25 cellular contexts compared by ENCODE assay signal in genomic region chr5:113578091-113578490, GRCh38.
A peak's percentile ranks its signal among the peaks of the same experiment; 100 is the strongest.
DNase-seq lines count a peak whose midpoint lies in the region; ATAC-seq and TF ChIP-seq lines count a peak whose summit lies in the region.
"Had no signal": no experiment of that assay in that cellular context is flagged by ENCODE, and none has a peak within 500 bp of the region (broad histone marks: within the 10 kb centered on the region; RNA-seq: fewer than 3 reads in every experiment).

No MANE protein-coding gene starts in this region.

- no peak overlapping the region for H3K9ac ChIP-seq in HCT116 (ENCODE audit: low read length)
- H3K9ac ChIP-seq: SK-N-SH had no signal

- TF ChIP-seq POLR2A in HCT116 (IDR thresholded peaks at IDR 0.05; ENCODE audit: borderline replicate concordance, extremely low read depth, insufficient read depth, insufficient read length): no peak

- peak; percentile 0 for DNase-seq in HCT116 (ENCODE audit: low read depth, low spot score)
- peak; percentile 24 for DNase-seq in HT1080 (ENCODE audit: low read depth)
- peak; percentile 8 for DNase-seq in amniotic epithelial cell (ENCODE audit: low read depth)
- DNase-seq in foreskin keratinocyte: peak in 1 of 2 donors; percentile 19
- no peak for DNase-seq in left lung
- no peak for DNase-seq in chondrocyte (ENCODE audit: low spot score)
- no peak for DNase-seq in NCI-H774 (lab: John Stamatoyannopoulos, UW)
- DNase-seq: Caco-2; CD8-positive, alpha-beta T cell; DMS79 treated with DMSO at 0.1 percent for 48 hours; GF-D8; GOT3; Karpas-422; MV-4-11; NCI-H1105; NCI-H1436 treated with DMSO at 0.1 percent for 48 hours; NCI-H1930; NCI-H446 treated with DMSO at 0.1 percent for 48 hours; NCI-H526; Peyer's patch; SK-N-SH; SW 1271 had no signal

- H3K4me1 Mint-ChIP-seq in chondrocyte (ENCODE audit: low read depth): peaks cover 8% of the 10 kb centered on the region

- H3K27ac ChIP-seq in HCT116 (ENCODE audit: low read depth, low read length): no peak overlapping the region
- no peak overlapping the region for H3K27ac ChIP-seq in foreskin keratinocyte
- H3K27ac ChIP-seq in left lung: no peak overlapping the region
- H3K27ac ChIP-seq: C4-2B, Peyer's patch had no signal

- TF ChIP-seq CTCF in HCT116 (IDR thresholded peaks at IDR 0.05 in 2 of 3, conservative IDR thresholded peaks at IDR 0.05 in 1 of 3; ENCODE audit: borderline replicate concordance in 1 of 3, insufficient read depth in 1 of 3, low read depth in 2 of 3, low read length in 2 of 3): no peak
- no peak for TF ChIP-seq CTCF in foreskin keratinocyte (conservative IDR thresholded peaks at IDR 0.05)
- TF ChIP-seq CTCF in left lung (IDR thresholded peaks at IDR 0.05): no peak
- TF ChIP-seq CTCF in chondrocyte (IDR thresholded peaks at IDR 0.05): no peak

- no peak overlapping the region for H3K4me2 ChIP-seq in HCT116 (ENCODE audit: low read length)
- H3K4me2 ChIP-seq: SK-N-SH had no signal

- no peak overlapping the region for H2AFZ ChIP-seq in HCT116 (ENCODE audit: low read depth, low read length, poor library complexity, severe bottlenecking)

- H3K9me3 ChIP-seq in HCT116 (ENCODE audit: control insufficient read depth in 1 of 2, insufficient read depth in 1 of 2, low read depth in 1 of 2, low read length in 2 of 2): no peaks in the 10 kb centered on the region
- H3K9me3 ChIP-seq in left lung: no peaks in the 10 kb centered on the region
- H3K9me3 ChIP-seq: Caco-2, HAP-1, Peyer's patch, SK-N-SH had no signal

- H3K9me2 ChIP-seq in HCT116 (ENCODE audit: insufficient read depth): no peaks in the 10 kb centered on the region
- H3K9me2 ChIP-seq: SK-N-SH had no signal

- no peaks in the 10 kb centered on the region for H4K20me1 ChIP-seq in HCT116 (ENCODE audit: insufficient read depth)

- ATAC-seq in HCT116 (peak; percentile 62; the same call in 1 of the 2 replicates), foreskin keratinocyte (peak; percentile 81), left lung (no peak)
- ATAC-seq: CD8-positive, alpha-beta T cell had no signal

- H3K27me3 Mint-ChIP-seq in chondrocyte (ENCODE audit: low read depth): no peaks in the 10 kb centered on the region
- H3K27me3 Mint-ChIP-seq: B cell had no signal

- peaks cover 26% of the 10 kb centered on the region for H3K36me3 Mint-ChIP-seq in chondrocyte (ENCODE audit: low read depth)

- no peaks in the 10 kb centered on the region for H3K79me2 ChIP-seq in HCT116 (ENCODE audit: insufficient read depth, low read length)

- CTCF ChIA-PET in HCT116 (lab: Charles Lee): no interaction called here

- no peak overlapping the region for H3K4me3 Mint-ChIP-seq in chondrocyte (ENCODE audit: unreplicated experiment)
- H3K4me3 Mint-ChIP-seq: B cell; CD8-positive, alpha-beta T cell had no signal

- RAD21 ChIA-PET in HCT116 (lab: Charles Lee; ENCODE audit: low non-redundant PET in 1 of 2, low total read pairs in 2 of 2, uncharacterized antibody in 2 of 2, unreplicated experiment in 2 of 2): no interaction called here

- H3K4me3 ChIP-seq in HCT116 (replicated peaks in 1 of 2; ENCODE audit: low read depth in 1 of 2, low read length in 2 of 2): no peak overlapping the region
- H3K4me3 ChIP-seq in left lung: no peak overlapping the region
- H3K4me3 ChIP-seq: HAP-1, Peyer's patch had no signal

- intact Hi-C loops in HCT116 (cut with micrococcal nuclease) (no loop called here), left lung (cut with DNase I) (no loop called here)

- H3K4me1 ChIP-seq in HCT116 (ENCODE audit: control insufficient read depth in 1 of 2, insufficient read depth in 2 of 2, low read length in 2 of 2) (peaks cover 0 to 3% of the 10 kb centered on the region in 2 experiments; a peak in 1 of 4 replicates), foreskin keratinocyte (peaks cover 11% of the 10 kb centered on the region), left lung (no peaks in the 10 kb centered on the region)
- H3K4me1 ChIP-seq: Caco-2, Peyer's patch had no signal

- no peak for TF ChIP-seq RAD21 in HCT116 (IDR thresholded peaks at IDR 0.05; ENCODE audit: low read depth)

- POLR2A ChIA-PET in HCT116 (lab: Charles Lee): no interaction called here

- H3K36me3 ChIP-seq in HCT116 (ENCODE audit: control insufficient read depth in 1 of 2, insufficient read depth in 2 of 2, low read length in 2 of 2) (peaks cover 3 to 7% of the 10 kb centered on the region in 2 experiments; a peak in 2 of 4 replicates), left lung (peaks cover 0 to 34% of the 10 kb centered on the region in 2 donors)
- H3K36me3 ChIP-seq: HAP-1 had no signal

- no peak overlapping the region for H3K27ac Mint-ChIP-seq in chondrocyte (ENCODE audit: unreplicated experiment)
- H3K27ac Mint-ChIP-seq: B cell; CD8-positive, alpha-beta T cell had no signal

- BruUV-seq in HCT116 (replicated peaks; lab: Mats Ljungman, UMichigan): no TSS peak

- H3K27me3 ChIP-seq in HCT116 (ENCODE audit: insufficient read depth, low read length) (no peaks in the 10 kb centered on the region), foreskin keratinocyte (no peaks in the 10 kb centered on the region), left lung (no peaks in the 10 kb centered on the region)
- H3K27me3 ChIP-seq: Peyer's patch had no signal

- peaks cover 7% of the 10 kb centered on the region for H3K9me3 Mint-ChIP-seq in chondrocyte (ENCODE audit: low read depth)
- H3K9me3 Mint-ChIP-seq: CD8-positive, alpha-beta T cell had no signal

TF ChIP-seq in HCT116, 20 proteins besides CTCF, POLR2A, EP300 and RAD21:
- TF ChIP-seq ELF1 (IDR thresholded peaks at IDR 0.05; ENCODE audit: borderline replicate concordance, low read depth): no peak
- no peak for TF ChIP-seq POLR2AphosphoS5 (IDR thresholded peaks at IDR 0.05; ENCODE audit: low read depth, low read length)
- no peak for TF ChIP-seq SIN3A (IDR thresholded peaks at IDR 0.05; ENCODE audit: low read depth)
- no peak for TF ChIP-seq FOSL1 (IDR thresholded peaks at IDR 0.05; ENCODE audit: low read depth)
- no peak for TF ChIP-seq EZH2 (IDR thresholded peaks at IDR 0.05)

Comparison
In these comparisons a context has a peak if more than half of its experiments do, and no peak if none do; other contexts are left out.
1. DNase-seq: peak in HCT116 (single experiment), HT1080 (single experiment) and amniotic epithelial cell (single experiment); none in left lung (0 of 2), chondrocyte (single experiment) and NCI-H774 (single experiment).